ENCODE assay signal across 1 cellular context in genomic region chr3:50124363-50125226, GRCh38.
TF ChIP-seq lines count a peak whose summit lies in the region.

No MANE protein-coding gene starts in this region.

TF ChIP-seq in SK-N-SH, 30 proteins besides CTCF, POLR2A, EP300 and RAD21:
- TF ChIP-seq POLR2AphosphoS5 (IDR thresholded peaks at IDR 0.05; ENCODE audit: low read depth, low read length), result no peak
- 0 out of 2 replicates have a peak, but pooled peaks have one; percentile 14 for TF ChIP-seq GATA2 (CRISPR knock-in tag; IDR thresholded peaks at IDR 0.05)
- TF ChIP-seq RCOR1 (IDR thresholded peaks at IDR 0.05; ENCODE audit: low read length), result no peak
- peak; percentile 71; the same call in 1 of the 2 replicates for TF ChIP-seq MXI1 (IDR thresholded peaks at IDR 0.05; ENCODE audit: low read depth, low read length)
- TF ChIP-seq CHD2 (IDR thresholded peaks at IDR 0.05; ENCODE audit: low read length, partially characterized antibody), result no peak
- no peak for TF ChIP-seq IRF3 (IDR thresholded peaks at IDR 0.05; ENCODE audit: low read depth, low read length)
- no peak for TF ChIP-seq TCF12 (IDR thresholded peaks at IDR 0.05)
- no peak for TF ChIP-seq RXRA (IDR thresholded peaks at IDR 0.05; ENCODE audit: borderline replicate concordance, low read depth)
- no peak for TF ChIP-seq TAF1 (IDR thresholded peaks at IDR 0.05; ENCODE audit: borderline replicate concordance, low read depth, low read length)
- TF ChIP-seq PBX3 (IDR thresholded peaks at IDR 0.05), result no peak
- TF ChIP-seq NFIC (IDR thresholded peaks at IDR 0.05; ENCODE audit: borderline replicate concordance), result no peak
- no peak for TF ChIP-seq JUND (IDR thresholded peaks at IDR 0.05)
- no peak; the same call in 1 of the 2 replicates for TF ChIP-seq USF1 (IDR thresholded peaks at IDR 0.05; ENCODE audit: borderline replicate concordance, low read depth)
- TF ChIP-seq FOXJ3 (CRISPR knock-in tag; IDR thresholded peaks at IDR 0.05), result no peak
- peak; percentile 11; the same call in 1 of the 2 replicates for TF ChIP-seq SMC3 (IDR thresholded peaks at IDR 0.05; ENCODE audit: low read depth, low read length)
- TF ChIP-seq MEF2A (IDR thresholded peaks at IDR 0.05; ENCODE audit: borderline replicate concordance, low read depth), result no peak
- TF ChIP-seq TEAD4 (IDR thresholded peaks at IDR 0.05; ENCODE audit: borderline replicate concordance, insufficient read depth), result no peak
- no peak for TF ChIP-seq USF2 (IDR thresholded peaks at IDR 0.05; ENCODE audit: borderline replicate concordance, low read depth, low read length)
- no peak for TF ChIP-seq FOXM1 (IDR thresholded peaks at IDR 0.05; ENCODE audit: low read depth)
- TF ChIP-seq NRF1 (IDR thresholded peaks at IDR 0.05; ENCODE audit: low read depth, low read length), result no peak
- no peak for TF ChIP-seq ELF1 (IDR thresholded peaks at IDR 0.05)
